ENCODE assay signal across 10 cellular contexts in the genomic region with DNA sequence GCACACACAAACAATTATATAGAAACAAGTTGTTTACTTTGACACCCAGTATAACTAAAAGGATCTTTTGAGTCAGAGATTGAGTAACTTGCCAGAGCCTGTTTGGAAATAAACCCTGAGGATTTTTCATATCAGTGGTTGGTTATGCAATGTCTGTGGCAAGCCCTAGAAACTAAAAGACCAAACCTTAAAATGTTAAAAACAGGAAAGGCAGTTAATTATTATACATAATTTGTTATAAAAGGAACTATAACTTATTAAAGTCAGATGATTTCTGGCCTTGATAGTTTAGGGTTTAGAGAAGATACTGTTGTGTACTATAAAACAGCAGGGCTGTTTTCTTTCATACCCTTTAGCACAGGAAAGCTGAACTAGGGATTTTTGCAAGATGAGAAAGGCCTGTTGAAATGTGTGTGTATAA. TPM values are rescaled to one million over a fixed set of nuclear protein-coding genes. Genes with fewer than 3 reads are reported as not detected.
DNase-seq lines count a peak whose midpoint lies in the region; ATAC-seq and TF ChIP-seq lines count a peak whose summit lies in the region.
"Had no signal": no experiment of that assay in that cellular context is flagged by ENCODE, and none has a peak within 500 bp of the region (broad histone marks: within the 10 kb centered on the region; RNA-seq: fewer than 3 reads in every experiment).

No MANE protein-coding gene starts in this region.

- peak overlapping the region in 9 of 12 donors; percentile 28 to 82 (median 64) for H3K27ac ChIP-seq in heart left ventricle
- peak overlapping the region in 3 of 5 donors; percentile 52 to 65 (median 54) for H3K27ac ChIP-seq in stomach
- no peak overlapping the region for H3K27ac ChIP-seq in caudate nucleus (ENCODE audit: low read depth, low read length)

- TF ChIP-seq EP300 in stomach (IDR thresholded peaks at IDR 0.05), result no peak

- H3K4me3 ChIP-seq in heart left ventricle (no peak overlapping the region), stomach (no peak overlapping the region), BE2C (ENCODE audit: low read depth, low read length) (no peak overlapping the region)

- no peaks in the 10 kb centered on the region for H3K27me3 ChIP-seq in heart left ventricle
- no peaks in the 10 kb centered on the region for H3K27me3 ChIP-seq in stomach
- no peaks in the 10 kb centered on the region for H3K27me3 ChIP-seq in BE2C

- DNase-seq in HPDE6-E6E7 (ENCODE audit: extremely low spot score), result peak; percentile 63
- DNase-seq in heart left ventricle, result no peak
- no peak for DNase-seq in stomach
- DNase-seq in BE2C, result no peak
- no peak for DNase-seq in NCI-H82 treated with DMSO at 0.1 percent for 48 hours (lab: John Stamatoyannopoulos, UW; ENCODE audit: unreplicated experiment)
- no peak for DNase-seq in caudate nucleus (lab: John Stamatoyannopoulos, UW)
- no peak for DNase-seq in medulla oblongata (ENCODE audit: extremely low spot score)
- DNase-seq: activated CD4-positive, alpha-beta T cell treated with anti-CD3 and anti-CD28 coated beads, Interleukin-2, amount 50 U/mL, for 4 hours; NCI-H2081 had no signal

- H3K4me1 ChIP-seq in heart left ventricle (peaks cover 0 to 30% (median 0%) of the 10 kb centered on the region in 12 donors), stomach (peaks cover 0 to 27% (median 3%) of the 10 kb centered on the region in 4 donors), BE2C (no peaks in the 10 kb centered on the region)

- no peaks in the 10 kb centered on the region for H3K9me3 Mint-ChIP-seq in activated T-helper 17 cell treated with anti-CD3 and anti-CD28 coated beads, Interleukin-2, amount 50 U/mL, for 72 hours

- H3K36me3 Mint-ChIP-seq in activated T-helper 17 cell treated with anti-CD3 and anti-CD28 coated beads, Interleukin-2, amount 50 U/mL, for 72 hours (ENCODE audit: low read depth), result peaks cover 57% of the 10 kb centered on the region

- intact Hi-C loops in heart left ventricle (cut with DNase I), result no loop called here
- intact Hi-C loops in stomach (cut with DNase I; ENCODE audit: low total_unique reads), result no loop called here

- H3K9me3 ChIP-seq in heart left ventricle (no peaks in the 10 kb centered on the region), stomach (no peaks in the 10 kb centered on the region), BE2C (no peaks in the 10 kb centered on the region)

- TF ChIP-seq CTCF in heart left ventricle (IDR thresholded peaks at IDR 0.05), result no peak
- TF ChIP-seq CTCF in stomach (IDR thresholded peaks at IDR 0.05), result no peak
- TF ChIP-seq CTCF in BE2C (IDR thresholded peaks at IDR 0.05; ENCODE audit: low read depth, low read length), result no peak

- H3K36me3 ChIP-seq in heart left ventricle, result peaks cover 0 to 60% (median 51%) of the 10 kb centered on the region in 9 donors
- H3K36me3 ChIP-seq in stomach, result peaks cover 6 to 62% (median 58%) of the 10 kb centered on the region in 4 donors
- H3K36me3 ChIP-seq in BE2C, result no peaks in the 10 kb centered on the region

- peaks cover 4% of the 10 kb centered on the region for H3K4me1 Mint-ChIP-seq in activated T-helper 17 cell treated with anti-CD3 and anti-CD28 coated beads, Interleukin-2, amount 50 U/mL, for 72 hours

- ATAC-seq in activated T-helper 17 cell treated with anti-CD3 and anti-CD28 coated beads, Interleukin-2, amount 50 U/mL, for 72 hours (replicated peaks), result no peak
- peak in 3 of 4 donors; percentile 58 to 76 (median 62) for ATAC-seq in heart left ventricle

- TF ChIP-seq POLR2A in heart left ventricle (IDR thresholded peaks at IDR 0.05) (no peak), stomach (IDR thresholded peaks at IDR 0.05) (no peak)

- H3K27me3 Mint-ChIP-seq in activated T-helper 17 cell treated with anti-CD3 and anti-CD28 coated beads, Interleukin-2, amount 50 U/mL, for 72 hours, result no peaks in the 10 kb centered on the region

- H3K4me3 Mint-ChIP-seq in activated T-helper 17 cell treated with anti-CD3 and anti-CD28 coated beads, Interleukin-2, amount 50 U/mL, for 72 hours, result no peak overlapping the region

- H3K27ac Mint-ChIP-seq in activated T-helper 17 cell treated with anti-CD3 and anti-CD28 coated beads, Interleukin-2, amount 50 U/mL, for 72 hours, result peak overlapping the region; percentile 52

RNA-seq across cellular contexts. Expression of a gene that starts 44.1 kb away (rescaled TPM):
- total RNA-seq in activated T-helper 17 cell treated with anti-CD3 and anti-CD28 coated beads, Interleukin-2, amount 50 U/mL, for 72 hours, result 10 to 100 TPM; 33.8 to 37.8 TPM
- total RNA-seq in heart left ventricle (10 to 100 TPM; 19.9 to 44.1 (median 22.9) TPM), stomach (10 to 100 TPM; 17.9 to 89.8 (median 36.4) TPM)
- polyA plus RNA-seq in heart left ventricle (10 to 100 TPM; 11.6 to 22.4 TPM), stomach (10 to 100 TPM in 2 of 3 donors, 1 to 10 TPM in 1; 5.8 to 18.6 (median 11.8) TPM)
- polyA plus RNA-seq in BE2C (2012; ENCODE audit: insufficient read depth, insufficient read length, low read depth), result 13.4 TPM

RNA-seq across cellular contexts. Expression of a gene that starts 56.9 kb away (rescaled TPM):
- 1 to 10 TPM in 1 of 2 donors, under 1 TPM in 1; 0.19 to 1.1 TPM for total RNA-seq in activated T-helper 17 cell treated with anti-CD3 and anti-CD28 coated beads, Interleukin-2, amount 50 U/mL, for 72 hours
- total RNA-seq in heart left ventricle (10 to 100 TPM in 1 of 9 donors, 1 to 10 TPM in 6, under 1 TPM in 2; 0.79 to 10.3 (median 1.5) TPM), stomach (10 to 100 TPM in 3 of 5 donors, 1 to 10 TPM in 2; 7.7 to 53.1 (median 18.0) TPM)
- polyA plus RNA-seq in heart left ventricle (1 to 10 TPM in 1 of 2 donors, under 1 TPM in 1; 0.30 to 1.4 TPM), stomach (1 to 10 TPM; 1.1 to 5.4 (median 2.6) TPM)
- 2.9 TPM for polyA plus RNA-seq in BE2C (2012; ENCODE audit: insufficient read depth, insufficient read length, low read depth)
